ENCODE assay signal across 8 cellular contexts in the genomic region with DNA sequence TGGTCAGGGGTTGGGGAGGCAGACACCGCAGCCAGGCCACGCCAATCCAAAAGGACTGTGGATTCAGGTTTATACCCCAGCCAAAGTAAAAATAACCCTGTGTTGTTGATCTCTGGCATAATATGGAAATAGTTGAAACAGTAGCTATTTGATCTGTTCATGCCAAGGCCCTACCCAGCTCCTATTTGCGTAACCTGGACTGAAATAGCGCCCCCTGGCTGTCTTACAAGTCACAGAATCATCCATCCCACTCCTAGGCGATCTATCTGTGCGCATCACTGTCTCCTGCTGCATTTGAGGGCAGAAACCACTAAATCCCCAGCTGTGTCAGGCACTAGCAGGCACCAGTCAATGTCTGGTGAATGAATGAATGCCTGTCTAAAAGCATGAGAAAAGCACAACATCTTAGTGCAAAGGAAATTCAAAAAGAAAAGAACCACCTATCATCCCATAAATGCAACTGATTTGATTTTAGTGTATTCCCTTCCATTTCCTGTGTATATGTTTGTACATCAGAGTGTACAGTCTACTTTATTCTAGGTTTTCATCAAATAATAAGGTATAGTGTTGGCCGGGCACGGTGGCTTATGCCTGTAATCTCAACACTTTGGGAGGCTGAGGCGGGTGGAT.
DNase-seq lines count a peak whose midpoint lies in the region; ATAC-seq and TF ChIP-seq lines count a peak whose summit lies in the region.

No MANE protein-coding gene starts in this region.

- H3K27me3 ChIP-seq in AG04450 (ENCODE audit: control insufficient read depth, insufficient read depth, low read length) (no peaks in the 10 kb centered on the region), foreskin keratinocyte (peaks cover 32% of the 10 kb centered on the region), upper lobe of right lung (no peaks in the 10 kb centered on the region)

- ATAC-seq in activated T-cell treated with anti-CD3 and anti-CD28 coated beads, Interleukin-2, amount 50 U/mL, for 72 hours (replicated peaks in 1 of 2), result peak; percentile 65 to 73
- peak; percentile 56 for ATAC-seq in foreskin keratinocyte
- peak; percentile 85 for ATAC-seq in upper lobe of right lung
- no peak for ATAC-seq in HG03196 (IDR thresholded peaks at IDR 0.05; ENCODE audit: unreplicated experiment)

- DNase-seq in AG04450 (ENCODE audit: low read depth, low spot score) (no peak), GM13977 (ENCODE audit: low spot score) (peak; percentile 75), NOMO-1 treated with DMSO at 0.1 percent for 48 hours (lab: John Stamatoyannopoulos, UW; ENCODE audit: unreplicated experiment) (peak; percentile 17), foreskin keratinocyte (peak in 1 of 2 donors; percentile 21), nucleus accumbens (lab: John Stamatoyannopoulos, UW) (peak in 42 of 56 donors; percentile 10 to 81 (median 32)), upper lobe of right lung (no peak)
- DNase-seq in activated T-cell treated with anti-CD3 and anti-CD28 coated beads, Interleukin-2, amount 50 U/mL, for 72 hours, result peak; percentile 56 to 71

- CTCF ChIA-PET in AG04450 (lab: Charles Lee), result interaction anchor here (0.6 to 3.7 kb wide), 16 partner anchors 10 to 1137 kb away, joined by 3 to 55 read pairs (median 4); no protein-coding TSS in a partner anchor

- H3K27ac ChIP-seq in AG04450 (ENCODE audit: low read depth, low read length), result no peak overlapping the region
- no peak overlapping the region for H3K27ac ChIP-seq in foreskin keratinocyte
- no peak overlapping the region for H3K27ac ChIP-seq in upper lobe of right lung

- no peaks in the 10 kb centered on the region for H3K9me3 Mint-ChIP-seq in activated T-cell treated with anti-CD3 and anti-CD28 coated beads, Interleukin-2, amount 50 U/mL, for 72 hours

- in situ Hi-C loops in GM13977 (cut with MboI; ENCODE audit: low pct_unique_long_range_greater_than_20kb, low sequenced_read_pairs, unreplicated experiment), result loop anchor here (25.0 kb wide), 1 partner anchor 638 kb away; no protein-coding TSS in a partner anchor

- TF ChIP-seq CTCF in AG04450 (IDR thresholded peaks at IDR 0.05; ENCODE audit: low read depth, low read length) (peak; percentile 58), GM13977 (IDR thresholded peaks at IDR 0.05; ENCODE audit: extremely low read depth, insufficient read depth, missing control alignments) (peak; percentile 73), foreskin keratinocyte (conservative IDR thresholded peaks at IDR 0.05) (peak; percentile 64), upper lobe of right lung (IDR thresholded peaks at IDR 0.05) (peak; percentile 66)

- H3K9me3 ChIP-seq in AG04450 (ENCODE audit: control insufficient read depth, insufficient read depth, low read length) (peaks cover 7% of the 10 kb centered on the region; the same call in 1 of the 2 replicates), upper lobe of right lung (no peaks in the 10 kb centered on the region)

- intact Hi-C loops in upper lobe of right lung (cut with DNase I), result no loop called here

- POLR2A ChIA-PET in AG04450 (lab: Yijun Ruan, JAX), result interaction anchor here (1.5 kb wide), 1 partner anchor 12 kb away, joined by 3 read pairs; no protein-coding TSS in a partner anchor

- no peak overlapping the region for H3K4me3 Mint-ChIP-seq in activated T-cell treated with anti-CD3 and anti-CD28 coated beads, Interleukin-2, amount 50 U/mL, for 72 hours

- H3K36me3 ChIP-seq in upper lobe of right lung, result no peaks in the 10 kb centered on the region

- H3K4me3 ChIP-seq in AG04450 (ENCODE audit: low read depth, low read length) (no peak overlapping the region), upper lobe of right lung (no peak overlapping the region)

- H3K27me3 Mint-ChIP-seq in activated T-cell treated with anti-CD3 and anti-CD28 coated beads, Interleukin-2, amount 50 U/mL, for 72 hours (ENCODE audit: low read depth), result no peaks in the 10 kb centered on the region

- H3K4me1 Mint-ChIP-seq in activated T-cell treated with anti-CD3 and anti-CD28 coated beads, Interleukin-2, amount 50 U/mL, for 72 hours (ENCODE audit: low read depth), result peaks cover 11% of the 10 kb centered on the region

- H3K4me1 ChIP-seq in foreskin keratinocyte (no peaks in the 10 kb centered on the region), upper lobe of right lung (peaks cover 6% of the 10 kb centered on the region)

- no peaks in the 10 kb centered on the region for H3K36me3 Mint-ChIP-seq in activated T-cell treated with anti-CD3 and anti-CD28 coated beads, Interleukin-2, amount 50 U/mL, for 72 hours (ENCODE audit: insufficient read depth in 2 of 2)

- no peak overlapping the region for H3K27ac Mint-ChIP-seq in activated T-cell treated with anti-CD3 and anti-CD28 coated beads, Interleukin-2, amount 50 U/mL, for 72 hours

Comparison
In these comparisons a context has a peak if more than half of its experiments do, and no peak if none do; other contexts are left out.
1. DNase-seq: peak in GM13977 (single experiment), NOMO-1 treated with DMSO at 0.1 percent for 48 hours (single experiment), activated T-cell treated with anti-CD3 and anti-CD28 coated beads, Interleukin-2, amount 50 U/mL, for 72 hours (2 of 2) and nucleus accumbens (42 of 56); none in AG04450 (single experiment) and upper lobe of right lung (single experiment).
2. Peak in every context shown above with its lines, with median percentiles within 50 percentile points of each other: CTCF ChIP-seq.